In the genomic region with DNA sequence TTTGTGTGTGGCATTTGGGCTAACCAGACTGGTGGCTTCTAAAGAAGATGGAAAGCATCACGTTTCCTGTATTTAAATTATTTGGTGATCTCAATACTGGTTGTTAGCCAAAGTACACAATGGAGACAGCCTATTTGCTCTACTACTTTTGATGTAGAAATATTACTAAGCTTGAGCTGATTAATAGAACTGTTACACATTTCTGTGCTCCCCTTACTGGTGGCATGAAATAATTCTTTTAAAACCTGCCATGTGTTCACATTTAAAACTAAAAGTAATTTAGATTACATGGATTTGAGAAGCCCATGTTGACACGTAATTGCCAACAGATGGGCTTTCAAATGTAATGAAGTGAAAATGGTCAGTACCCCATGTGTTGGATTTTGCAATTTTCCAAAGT, we compare ENCODE assay signal across 2 cellular contexts.
TF ChIP-seq lines count a peak whose summit lies in the region.

No MANE protein-coding gene starts in this region.

TF ChIP-seq in A549, 52 proteins besides CTCF, POLR2A, EP300 and RAD21 (continued from another document):
- TF ChIP-seq ESRRA (IDR thresholded peaks at IDR 0.05; ENCODE audit: borderline replicate concordance, low read length) (no peak), HDAC2 (IDR thresholded peaks at IDR 0.05) (no peak), ZNF302 (CRISPR knock-in tag; IDR thresholded peaks at IDR 0.05) (no peak), FOSB (CRISPR knock-in tag; IDR thresholded peaks at IDR 0.05) (no peak), MAX (IDR thresholded peaks at IDR 0.05) (no peak), SREBF2 (IDR thresholded peaks at IDR 0.05) (no peak)
TF ChIP-seq in A549: peak in this region for 0.

TF ChIP-seq in WTC11, 78 proteins besides CTCF, POLR2A, EP300 and RAD21 (continued from another document):
- TF ChIP-seq, protein P1, sequence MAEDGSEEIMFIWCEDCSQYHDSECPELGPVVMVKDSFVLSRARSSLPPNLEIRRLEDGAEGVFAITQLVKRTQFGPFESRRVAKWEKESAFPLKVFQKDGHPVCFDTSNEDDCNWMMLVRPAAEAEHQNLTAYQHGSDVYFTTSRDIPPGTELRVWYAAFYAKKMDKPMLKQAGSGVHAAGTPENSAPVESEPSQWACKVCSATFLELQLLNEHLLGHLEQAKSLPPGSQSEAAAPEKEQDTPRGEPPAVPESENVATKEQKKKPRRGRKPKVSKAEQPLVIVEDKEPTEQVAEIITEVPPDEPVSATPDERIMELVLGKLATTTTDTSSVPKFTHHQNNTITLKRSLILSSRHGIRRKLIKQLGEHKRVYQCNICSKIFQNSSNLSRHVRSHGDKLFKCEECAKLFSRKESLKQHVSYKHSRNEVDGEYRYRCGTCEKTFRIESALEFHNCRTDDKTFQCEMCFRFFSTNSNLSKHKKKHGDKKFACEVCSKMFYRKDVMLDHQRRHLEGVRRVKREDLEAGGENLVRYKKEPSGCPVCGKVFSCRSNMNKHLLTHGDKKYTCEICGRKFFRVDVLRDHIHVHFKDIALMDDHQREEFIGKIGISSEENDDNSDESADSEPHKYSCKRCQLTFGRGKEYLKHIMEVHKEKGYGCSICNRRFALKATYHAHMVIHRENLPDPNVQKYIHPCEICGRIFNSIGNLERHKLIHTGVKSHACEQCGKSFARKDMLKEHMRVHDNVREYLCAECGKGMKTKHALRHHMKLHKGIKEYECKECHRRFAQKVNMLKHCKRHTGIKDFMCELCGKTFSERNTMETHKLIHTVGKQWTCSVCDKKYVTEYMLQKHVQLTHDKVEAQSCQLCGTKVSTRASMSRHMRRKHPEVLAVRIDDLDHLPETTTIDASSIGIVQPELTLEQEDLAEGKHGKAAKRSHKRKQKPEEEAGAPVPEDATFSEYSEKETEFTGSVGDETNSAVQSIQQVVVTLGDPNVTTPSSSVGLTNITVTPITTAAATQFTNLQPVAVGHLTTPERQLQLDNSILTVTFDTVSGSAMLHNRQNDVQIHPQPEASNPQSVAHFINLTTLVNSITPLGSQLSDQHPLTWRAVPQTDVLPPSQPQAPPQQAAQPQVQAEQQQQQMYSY (CRISPR knock-in tag; IDR thresholded peaks at IDR 0.05): no peak
- no peak for TF ChIP-seq CREM (CRISPR knock-in tag; IDR thresholded peaks at IDR 0.05)
- TF ChIP-seq ATF3 (CRISPR knock-in tag; conservative IDR thresholded peaks at IDR 0.05): no peak
- TF ChIP-seq ZNF423 (CRISPR knock-in tag; IDR thresholded peaks at IDR 0.05): no peak
- TF ChIP-seq, protein P2, sequence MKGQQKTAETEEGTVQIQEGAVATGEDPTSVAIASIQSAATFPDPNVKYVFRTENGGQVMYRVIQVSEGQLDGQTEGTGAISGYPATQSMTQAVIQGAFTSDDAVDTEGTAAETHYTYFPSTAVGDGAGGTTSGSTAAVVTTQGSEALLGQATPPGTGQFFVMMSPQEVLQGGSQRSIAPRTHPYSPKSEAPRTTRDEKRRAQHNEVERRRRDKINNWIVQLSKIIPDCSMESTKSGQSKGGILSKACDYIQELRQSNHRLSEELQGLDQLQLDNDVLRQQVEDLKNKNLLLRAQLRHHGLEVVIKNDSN (CRISPR knock-in tag; IDR thresholded peaks at IDR 0.05): no peak
- no peak for TF ChIP-seq FOXK1 (CRISPR knock-in tag; IDR thresholded peaks at IDR 0.05)
- no peak for TF ChIP-seq ATF1 (CRISPR knock-in tag; IDR thresholded peaks at IDR 0.05)
- TF ChIP-seq SMAD4 (CRISPR knock-in tag; IDR thresholded peaks at IDR 0.05): no peak
- no peak for TF ChIP-seq GTF2I (CRISPR knock-in tag; conservative IDR thresholded peaks at IDR 0.05)
- TF ChIP-seq ZSCAN18 (CRISPR knock-in tag; IDR thresholded peaks at IDR 0.05): no peak
- TF ChIP-seq ATF2 (CRISPR knock-in tag; IDR thresholded peaks at IDR 0.05; ENCODE audit: borderline replicate concordance, low read depth): no peak
- TF ChIP-seq, protein P3, sequence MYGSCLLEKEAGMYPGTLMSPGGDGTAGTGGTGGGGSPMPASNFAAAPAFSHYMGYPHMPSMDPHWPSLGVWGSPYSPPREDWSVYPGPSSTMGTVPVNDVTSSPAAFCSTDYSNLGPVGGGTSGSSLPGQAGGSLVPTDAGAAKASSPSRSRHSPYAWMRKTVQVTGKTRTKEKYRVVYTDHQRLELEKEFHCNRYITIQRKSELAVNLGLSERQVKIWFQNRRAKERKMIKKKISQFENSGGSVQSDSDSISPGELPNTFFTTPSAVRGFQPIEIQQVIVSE (CRISPR knock-in tag; IDR thresholded peaks at IDR 0.05; ENCODE audit: borderline replicate concordance): no peak
- no peak for TF ChIP-seq GABPB1 (CRISPR knock-in tag; IDR thresholded peaks at IDR 0.05)
- TF ChIP-seq CREB1 (CRISPR knock-in tag; IDR thresholded peaks at IDR 0.05): no peak
- TF ChIP-seq OVOL2 (CRISPR knock-in tag; IDR thresholded peaks at IDR 0.05; ENCODE audit: borderline replicate concordance): no peak
- no peak for TF ChIP-seq TCF7 (CRISPR knock-in tag; IDR thresholded peaks at IDR 0.05; ENCODE audit: low read depth)
